In genomic region chr6:47061631-47062300, GRCh38 we compare ENCODE assay signal across 15 cellular contexts. TPM values are rescaled to one million over a fixed set of nuclear protein-coding genes. Genes with fewer than 3 reads are reported as not detected.
DNase-seq lines count a peak whose midpoint lies in the region; ATAC-seq and TF ChIP-seq lines count a peak whose summit lies in the region.
"Had no signal": no experiment of that assay in that cellular context is flagged by ENCODE, and none has a peak within 500 bp of the region (broad histone marks: within the 10 kb centered on the region; RNA-seq: fewer than 3 reads in every experiment).

No MANE protein-coding gene starts in this region.

- peak overlapping the region in 1 of 2 donors; percentile 49 for H3K27ac ChIP-seq in left lung
- H3K27ac ChIP-seq in substantia nigra (ENCODE audit: low read depth, low read length, poor library complexity, severe bottlenecking) = peak overlapping the region; percentile 89
- no peak overlapping the region for H3K27ac ChIP-seq in naive thymus-derived CD4-positive, alpha-beta T cell (ENCODE audit: low read depth, low read length)

- peak; percentile 88 for DNase-seq in NCI-H226
- peak; percentile 69 for DNase-seq in epidermal melanocyte (ENCODE audit: insufficient read length, low spot score)
- no peak for DNase-seq in left lung
- peak in 36 of 49 donors; percentile 14 to 80 (median 44) for DNase-seq in substantia nigra (lab: John Stamatoyannopoulos, UW)
- no peak for DNase-seq in NCI-H2081 treated with DMSO at 0.1 percent for 48 hours (lab: John Stamatoyannopoulos, UW)
- no peak for DNase-seq in activated T-helper 2 cell treated with anti-CD3 and anti-CD28 coated beads, Interferon-gamma antibody, Interleukin-2, Interleukin-4, amounts not matched to agents 10 μg/mL and 5 μg/mL and 100 μg/mL, durations not matched to agents 14 hours and 24 hours and 36 hours (ENCODE audit: low spot score)
- DNase-seq in activated naive CD4-positive, alpha-beta T cell treated with anti-CD3 and anti-CD28 coated beads, Interleukin-2, amount 10 ng/mL, durations not matched to agents 7 days and 5 days = no peak
- DNase-seq in naive thymus-derived CD4-positive, alpha-beta T cell = no peak
- DNase-seq: activated CD8-positive, alpha-beta T cell treated with anti-CD3 and anti-CD28 coated beads, Interleukin-2, amount 10 ng/mL, durations not matched to agents 7 days and 5 days; DMS153; Kasumi-1; mesendoderm; NCI-H510A treated with DMSO at 0.1 percent for 48 hours had no signal

- no peak overlapping the region for H3K4me3 Mint-ChIP-seq in activated T-helper 2 cell treated with anti-CD3 and anti-CD28 coated beads, Interferon-gamma antibody, Interleukin-2, Interleukin-4, amounts not matched to agents 10 μg/mL and 5 μg/mL and 100 μg/mL, durations not matched to agents 14 hours and 24 hours and 36 hours (ENCODE audit: low read depth)
- no peak overlapping the region for H3K4me3 Mint-ChIP-seq in activated naive CD4-positive, alpha-beta T cell treated with anti-CD3 and anti-CD28 coated beads, Interleukin-2, amount 10 ng/mL, durations not matched to agents 7 days and 5 days
- no peak overlapping the region for H3K4me3 Mint-ChIP-seq in naive thymus-derived CD4-positive, alpha-beta T cell
- H3K4me3 Mint-ChIP-seq: activated CD8-positive, alpha-beta T cell treated with anti-CD3 and anti-CD28 coated beads, Interleukin-2, amount 10 ng/mL, durations not matched to agents 7 days and 5 days; stimulated activated memory B cell treated with anti-CD40 and anti-IgM and Interleukin-4, amounts not matched to agents 10 μg/mL and 1 μg/mL and 100 μg/mL, for 72 hours had no signal

- no peaks in the 10 kb centered on the region for H3K36me3 ChIP-seq in left lung
- no peaks in the 10 kb centered on the region for H3K36me3 ChIP-seq in naive thymus-derived CD4-positive, alpha-beta T cell (ENCODE audit: control insufficient read depth in 2 of 3, insufficient read depth in 3 of 3, low read length in 3 of 3)

- peaks cover 0 to 3% of the 10 kb centered on the region in 2 donors for H3K4me1 ChIP-seq in left lung
- no peaks in the 10 kb centered on the region for H3K4me1 ChIP-seq in naive thymus-derived CD4-positive, alpha-beta T cell (ENCODE audit: control insufficient read depth in 2 of 2, insufficient read depth in 2 of 2, low read length in 2 of 2)

- no peak overlapping the region for H3K4me3 ChIP-seq in left lung
- H3K4me3 ChIP-seq in naive thymus-derived CD4-positive, alpha-beta T cell (ENCODE audit: low read length) = no peak overlapping the region

- POLR2A ChIA-PET in naive thymus-derived CD4-positive, alpha-beta T cell (lab: Charles Lee) = no interaction called here

- no peak for TF ChIP-seq CTCF in left lung (IDR thresholded peaks at IDR 0.05)

- intact Hi-C loops in left lung (cut with DNase I) = no loop called here
- intact Hi-C loops in activated T-helper 2 cell treated with anti-CD3 and anti-CD28 coated beads, Interferon-gamma antibody, Interleukin-2, Interleukin-4, amounts not matched to agents 10 μg/mL and 5 μg/mL and 100 μg/mL, durations not matched to agents 14 hours and 24 hours and 36 hours (cut with micrococcal nuclease) = no loop called here
- intact Hi-C loops in naive thymus-derived CD4-positive, alpha-beta T cell (cut with micrococcal nuclease) = no loop called here

- ATAC-seq in left lung = peak; percentile 54
- ATAC-seq in naive thymus-derived CD4-positive, alpha-beta T cell = no peak
- ATAC-seq: activated CD8-positive, alpha-beta T cell treated with anti-CD3 and anti-CD28 coated beads, Interleukin-2, amount 10 ng/mL, durations not matched to agents 7 days and 5 days; stimulated activated memory B cell treated with anti-CD40 and anti-IgM and Interleukin-4, amounts not matched to agents 10 μg/mL and 1 μg/mL and 100 μg/mL, for 72 hours had no signal

- no peaks in the 10 kb centered on the region for H3K9me3 Mint-ChIP-seq in activated T-helper 2 cell treated with anti-CD3 and anti-CD28 coated beads, Interferon-gamma antibody, Interleukin-2, Interleukin-4, amounts not matched to agents 10 μg/mL and 5 μg/mL and 100 μg/mL, durations not matched to agents 14 hours and 24 hours and 36 hours
- H3K9me3 Mint-ChIP-seq in activated naive CD4-positive, alpha-beta T cell treated with anti-CD3 and anti-CD28 coated beads, Interleukin-2, amount 10 ng/mL, durations not matched to agents 7 days and 5 days = no peaks in the 10 kb centered on the region
- H3K9me3 Mint-ChIP-seq in naive thymus-derived CD4-positive, alpha-beta T cell = peaks cover 0 to 4% (median 0%) of the 10 kb centered on the region in 11 donors
- H3K9me3 Mint-ChIP-seq: stimulated activated memory B cell treated with anti-CD40 and anti-IgM and Interleukin-4, amounts not matched to agents 10 μg/mL and 1 μg/mL and 100 μg/mL, for 72 hours had no signal

- H3K27me3 ChIP-seq in left lung = no peaks in the 10 kb centered on the region
- H3K27me3 ChIP-seq in naive thymus-derived CD4-positive, alpha-beta T cell (ENCODE audit: control insufficient read depth in 2 of 2, insufficient read depth in 2 of 2, low read length in 2 of 2) = no peaks in the 10 kb centered on the region

- no peaks in the 10 kb centered on the region for H3K27me3 Mint-ChIP-seq in activated T-helper 2 cell treated with anti-CD3 and anti-CD28 coated beads, Interferon-gamma antibody, Interleukin-2, Interleukin-4, amounts not matched to agents 10 μg/mL and 5 μg/mL and 100 μg/mL, durations not matched to agents 14 hours and 24 hours and 36 hours (ENCODE audit: low read depth)
- H3K27me3 Mint-ChIP-seq in activated naive CD4-positive, alpha-beta T cell treated with anti-CD3 and anti-CD28 coated beads, Interleukin-2, amount 10 ng/mL, durations not matched to agents 7 days and 5 days = peaks cover 7% of the 10 kb centered on the region
- peaks cover 0 to 14% (median 0%) of the 10 kb centered on the region in 5 donors for H3K27me3 Mint-ChIP-seq in naive thymus-derived CD4-positive, alpha-beta T cell

- H3K36me3 Mint-ChIP-seq in activated T-helper 2 cell treated with anti-CD3 and anti-CD28 coated beads, Interferon-gamma antibody, Interleukin-2, Interleukin-4, amounts not matched to agents 10 μg/mL and 5 μg/mL and 100 μg/mL, durations not matched to agents 14 hours and 24 hours and 36 hours (ENCODE audit: low read depth) = no peaks in the 10 kb centered on the region
- no peaks in the 10 kb centered on the region for H3K36me3 Mint-ChIP-seq in activated naive CD4-positive, alpha-beta T cell treated with anti-CD3 and anti-CD28 coated beads, Interleukin-2, amount 10 ng/mL, durations not matched to agents 7 days and 5 days
- no peaks in the 10 kb centered on the region for H3K36me3 Mint-ChIP-seq in naive thymus-derived CD4-positive, alpha-beta T cell
- H3K36me3 Mint-ChIP-seq: stimulated activated memory B cell treated with anti-CD40 and anti-IgM and Interleukin-4, amounts not matched to agents 10 μg/mL and 1 μg/mL and 100 μg/mL, for 72 hours had no signal

- H3K4me1 Mint-ChIP-seq in activated T-helper 2 cell treated with anti-CD3 and anti-CD28 coated beads, Interferon-gamma antibody, Interleukin-2, Interleukin-4, amounts not matched to agents 10 μg/mL and 5 μg/mL and 100 μg/mL, durations not matched to agents 14 hours and 24 hours and 36 hours (ENCODE audit: low read depth) = no peaks in the 10 kb centered on the region
- no peaks in the 10 kb centered on the region for H3K4me1 Mint-ChIP-seq in activated naive CD4-positive, alpha-beta T cell treated with anti-CD3 and anti-CD28 coated beads, Interleukin-2, amount 10 ng/mL, durations not matched to agents 7 days and 5 days
- H3K4me1 Mint-ChIP-seq in naive thymus-derived CD4-positive, alpha-beta T cell = peaks cover 0 to 2% (median 0%) of the 10 kb centered on the region in 7 donors
- H3K4me1 Mint-ChIP-seq: stimulated activated memory B cell treated with anti-CD40 and anti-IgM and Interleukin-4, amounts not matched to agents 10 μg/mL and 1 μg/mL and 100 μg/mL, for 72 hours had no signal

- H3K9me3 ChIP-seq in left lung = no peaks in the 10 kb centered on the region
- H3K9me3 ChIP-seq in naive thymus-derived CD4-positive, alpha-beta T cell (ENCODE audit: control insufficient read depth in 2 of 3, low read length in 3 of 3) = no peaks in the 10 kb centered on the region

- CTCF ChIA-PET in activated naive CD4-positive, alpha-beta T cell treated with anti-CD3 and anti-CD28 coated beads, Interleukin-2, amount 10 ng/mL, durations not matched to agents 7 days and 5 days (lab: Charles Lee) = no interaction called here
- CTCF ChIA-PET in naive thymus-derived CD4-positive, alpha-beta T cell (lab: Charles Lee) = no interaction called here

- H3K27ac Mint-ChIP-seq in activated T-helper 2 cell treated with anti-CD3 and anti-CD28 coated beads, Interferon-gamma antibody, Interleukin-2, Interleukin-4, amounts not matched to agents 10 μg/mL and 5 μg/mL and 100 μg/mL, durations not matched to agents 14 hours and 24 hours and 36 hours = no peak overlapping the region
- H3K27ac Mint-ChIP-seq in activated naive CD4-positive, alpha-beta T cell treated with anti-CD3 and anti-CD28 coated beads, Interleukin-2, amount 10 ng/mL, durations not matched to agents 7 days and 5 days = no peak overlapping the region
- no peak overlapping the region for H3K27ac Mint-ChIP-seq in naive thymus-derived CD4-positive, alpha-beta T cell
- H3K27ac Mint-ChIP-seq: activated CD8-positive, alpha-beta T cell treated with anti-CD3 and anti-CD28 coated beads, Interleukin-2, amount 10 ng/mL, durations not matched to agents 7 days and 5 days; stimulated activated memory B cell treated with anti-CD40 and anti-IgM and Interleukin-4, amounts not matched to agents 10 μg/mL and 1 μg/mL and 100 μg/mL, for 72 hours had no signal

RNA-seq across cellular contexts. Expression of gene ADGRF1, which starts 19.6 kb away (rescaled TPM):
- total RNA-seq in left lung = 10 to 100 TPM; 29.6 to 30.0 TPM
- not detected in 2 replicates for total RNA-seq in activated T-helper 2 cell treated with anti-CD3 and anti-CD28 coated beads, Interferon-gamma antibody, Interleukin-2, Interleukin-4, amounts not matched to agents 10 μg/mL and 5 μg/mL and 100 μg/mL, durations not matched to agents 14 hours and 24 hours and 36 hours
- not detected for total RNA-seq in naive thymus-derived CD4-positive, alpha-beta T cell
- not detected for polyA plus RNA-seq in naive thymus-derived CD4-positive, alpha-beta T cell
- total RNA-seq: activated CD8-positive, alpha-beta T cell treated with anti-CD3 and anti-CD28 coated beads, Interleukin-2, amount 10 ng/mL, durations not matched to agents 7 days and 5 days; H1 had no signal
- polyA plus RNA-seq: H1 had no signal

Comparison
In these comparisons a context has a peak if more than half of its experiments do, and no peak if none do; other contexts are left out.
1. DNase-seq: peak in NCI-H226 (single experiment), epidermal melanocyte (single experiment) and substantia nigra (36 of 49); none in left lung (0 of 2), NCI-H2081 treated with DMSO at 0.1 percent for 48 hours (single experiment), activated T-helper 2 cell treated with anti-CD3 and anti-CD28 coated beads, Interferon-gamma antibody, Interleukin-2, Interleukin-4, amounts not matched to agents 10 μg/mL and 5 μg/mL and 100 μg/mL, durations not matched to agents 14 hours and 24 hours and 36 hours (single experiment), activated naive CD4-positive, alpha-beta T cell treated with anti-CD3 and anti-CD28 coated beads, Interleukin-2, amount 10 ng/mL, durations not matched to agents 7 days and 5 days (single experiment) and naive thymus-derived CD4-positive, alpha-beta T cell (0 of 9).
2. RNA of gene ADGRF1, which starts 19.6 kb away (total RNA-seq): 29.6 to 30.0 TPM in left lung; not detected in activated T-helper 2 cell treated with anti-CD3 and anti-CD28 coated beads, Interferon-gamma antibody, Interleukin-2, Interleukin-4, amounts not matched to agents 10 μg/mL and 5 μg/mL and 100 μg/mL, durations not matched to agents 14 hours and 24 hours and 36 hours and not detected in naive thymus-derived CD4-positive, alpha-beta T cell; every median in the first group is over 10 times any median in the second.